In the genomic region with DNA sequence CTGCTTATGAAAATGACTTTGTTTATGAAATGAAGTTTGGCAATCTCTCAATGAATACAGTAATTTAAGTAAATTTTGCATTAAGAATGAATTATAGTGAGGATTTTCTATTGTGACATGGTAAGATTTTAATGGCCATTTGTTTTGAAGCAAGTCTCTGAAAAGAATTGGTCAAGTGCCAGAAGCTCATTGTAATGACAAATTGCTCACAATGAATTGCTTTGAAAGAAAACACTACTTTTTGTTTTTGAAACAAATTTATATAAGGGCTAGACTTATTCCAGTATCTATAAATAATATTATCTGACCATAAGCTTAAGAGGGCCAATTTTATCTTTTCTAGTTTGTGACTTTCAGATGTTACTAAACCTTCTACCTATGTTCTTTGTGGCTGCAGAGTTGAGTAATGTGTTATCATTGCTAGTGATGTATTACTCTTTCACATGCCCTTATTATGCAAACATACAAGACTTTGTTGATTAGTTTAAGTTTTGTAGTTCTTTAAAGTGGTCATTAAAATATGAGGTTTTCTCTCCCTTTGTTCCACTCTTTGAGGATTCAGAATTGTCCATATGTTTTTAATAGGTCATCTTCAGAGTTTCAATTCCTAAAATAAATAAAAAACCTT, we compare ENCODE assay signal across 20 cellular contexts.
A peak's percentile ranks its signal among the peaks of the same experiment; 100 is the strongest.
DNase-seq lines count a peak whose midpoint lies in the region; FAIRE-seq and TF ChIP-seq lines count a peak whose summit lies in the region.
"Had no signal": no experiment of that assay in that cellular context is flagged by ENCODE, and none has a peak within 500 bp of the region (broad histone marks: within the 10 kb centered on the region; RNA-seq: fewer than 3 reads in every experiment).

No MANE protein-coding gene starts in this region.

- intact Hi-C loops in mammary epithelial cell (cut with micrococcal nuclease) (no loop called here), esophagus muscularis mucosa (cut with DNase I) (no loop called here)

- DNase-seq in NCI-H1105 (lab: John Stamatoyannopoulos, UW) (peak; percentile 29), mammary epithelial cell (peak; percentile 19), inferior parietal cortex (ENCODE audit: extremely low spot score) (peak; percentile 38), CD1c-positive myeloid dendritic cell (ENCODE audit: extremely low spot score) (no peak), esophagus muscularis mucosa (ENCODE audit: extremely low spot score) (no peak), SIG-M5 treated with dmso at 0.1 percent for 504 hours (lab: John Stamatoyannopoulos, UW; ENCODE audit: unreplicated experiment) (no peak), kidney tubule cell (ENCODE audit: low spot score) (no peak)
- DNase-seq: activated CD4-positive, alpha-beta memory T cell treated with anti-CD3 and anti-CD28 coated beads for 36 hours; activated naive CD8-positive, alpha-beta T cell treated with anti-CD3 and anti-CD28 coated beads, Interleukin-2, amount 50 U/mL, for 24 hours; head of caudate nucleus; islet precursor cell; KG1; NCI-H1694 treated with DMSO at 0.1 percent for 48 hours; NCI-H526; stimulated activated CD4-positive, alpha-beta T cell treated with anti-CD3 and anti-CD28 coated beads, Interleukin-1b, Interleukin-23, amount 100 ng/mL, for 48 hours; T-helper 1 cell; WERI-Rb-1 had no signal

- dilution Hi-C loops in mammary epithelial cell (cut with HindIII; ENCODE audit: low sequenced_read_pairs), result no loop called here

- CTCF ChIA-PET in mammary epithelial cell (lab: Charles Lee; ENCODE audit: low non-redundant PET), result interaction anchor here (0.6 kb wide), 1 partner anchor 191 kb away, joined by 5 read pairs; no protein-coding TSS in a partner anchor

- H3K4me2 ChIP-seq in mammary epithelial cell (ENCODE audit: insufficient read depth, low read depth, low read length), result no peak overlapping the region

- no peak overlapping the region for H3K27ac ChIP-seq in mammary epithelial cell (ENCODE audit: insufficient read depth, low read depth, low read length)
- H3K27ac ChIP-seq in esophagus muscularis mucosa (replicated peaks in 1 of 4), result no peak overlapping the region
- H3K27ac ChIP-seq: RWPE1, WERI-Rb-1 had no signal

- FAIRE-seq in A204.1 (lab: Jason Lieb, UNC), result peak; percentile 44
- FAIRE-seq: GM12892 had no signal

- in situ Hi-C loops in mammary epithelial cell (cut with MboI; ENCODE audit: low sequenced_read_pairs in 2 of 2), result no loop called here

- TF ChIP-seq CTCF in mammary epithelial cell (conservative IDR thresholded peaks at IDR 0.05 in 1 of 2, IDR thresholded peaks at IDR 0.05 in 1 of 2; ENCODE audit: extremely low read depth in 1 of 2, insufficient read depth in 1 of 2, low read depth in 1 of 2, low read length in 2 of 2), result no peak
- no peak for TF ChIP-seq CTCF in esophagus muscularis mucosa (IDR thresholded peaks at IDR 0.05)

- H3K9me3 ChIP-seq in mammary epithelial cell (replicated peaks; ENCODE audit: insufficient read depth, low read length) (no peaks in the 10 kb centered on the region), esophagus muscularis mucosa (no peaks in the 10 kb centered on the region)

- H4K20me1 ChIP-seq in mammary epithelial cell (ENCODE audit: insufficient read depth, low read length), result no peaks in the 10 kb centered on the region

- no peak overlapping the region for H3K4me3 ChIP-seq in mammary epithelial cell (replicated peaks in 1 of 3; ENCODE audit: insufficient read depth in 1 of 3, low read depth in 2 of 3, low read length in 3 of 3)
- H3K4me3 ChIP-seq in esophagus muscularis mucosa, result no peak overlapping the region

- H3K9ac ChIP-seq in mammary epithelial cell (ENCODE audit: insufficient read depth, low read length), result no peak overlapping the region

- no peak for TF ChIP-seq EP300 in esophagus muscularis mucosa (IDR thresholded peaks at IDR 0.05)

- H3K36me3 ChIP-seq in mammary epithelial cell (ENCODE audit: insufficient read depth, low read length) (no peaks in the 10 kb centered on the region), esophagus muscularis mucosa (no peaks in the 10 kb centered on the region)
- H3K36me3 ChIP-seq: WERI-Rb-1 had no signal

- no peaks in the 10 kb centered on the region for H3K27me3 ChIP-seq in mammary epithelial cell (ENCODE audit: insufficient read depth, low read length)
- no peaks in the 10 kb centered on the region for H3K27me3 ChIP-seq in esophagus muscularis mucosa

- no peak for TF ChIP-seq POLR2A in esophagus muscularis mucosa (IDR thresholded peaks at IDR 0.05; ENCODE audit: low read depth)

- no TSS peak for BruUV-seq in mammary epithelial cell (replicated peaks; lab: Mats Ljungman, UMichigan)

- H3K79me2 ChIP-seq in mammary epithelial cell (ENCODE audit: insufficient read depth, low read length), result no peaks in the 10 kb centered on the region

- H2AFZ ChIP-seq in mammary epithelial cell (ENCODE audit: low read depth, low read length), result no peak overlapping the region

- H3K4me1 ChIP-seq in mammary epithelial cell (ENCODE audit: insufficient read depth, low read length) (no peaks in the 10 kb centered on the region), esophagus muscularis mucosa (peaks cover 0 to 6% (median 2%) of the 10 kb centered on the region in 4 donors)

Comparison
In these comparisons a context has a peak if more than half of its experiments do, and no peak if none do; other contexts are left out.
1. DNase-seq: peak in NCI-H1105 (single experiment), mammary epithelial cell (single experiment) and inferior parietal cortex (single experiment); none in CD1c-positive myeloid dendritic cell (single experiment), esophagus muscularis mucosa (single experiment), SIG-M5 treated with dmso at 0.1 percent for 504 hours (single experiment) and kidney tubule cell (single experiment).